In the genomic region with DNA sequence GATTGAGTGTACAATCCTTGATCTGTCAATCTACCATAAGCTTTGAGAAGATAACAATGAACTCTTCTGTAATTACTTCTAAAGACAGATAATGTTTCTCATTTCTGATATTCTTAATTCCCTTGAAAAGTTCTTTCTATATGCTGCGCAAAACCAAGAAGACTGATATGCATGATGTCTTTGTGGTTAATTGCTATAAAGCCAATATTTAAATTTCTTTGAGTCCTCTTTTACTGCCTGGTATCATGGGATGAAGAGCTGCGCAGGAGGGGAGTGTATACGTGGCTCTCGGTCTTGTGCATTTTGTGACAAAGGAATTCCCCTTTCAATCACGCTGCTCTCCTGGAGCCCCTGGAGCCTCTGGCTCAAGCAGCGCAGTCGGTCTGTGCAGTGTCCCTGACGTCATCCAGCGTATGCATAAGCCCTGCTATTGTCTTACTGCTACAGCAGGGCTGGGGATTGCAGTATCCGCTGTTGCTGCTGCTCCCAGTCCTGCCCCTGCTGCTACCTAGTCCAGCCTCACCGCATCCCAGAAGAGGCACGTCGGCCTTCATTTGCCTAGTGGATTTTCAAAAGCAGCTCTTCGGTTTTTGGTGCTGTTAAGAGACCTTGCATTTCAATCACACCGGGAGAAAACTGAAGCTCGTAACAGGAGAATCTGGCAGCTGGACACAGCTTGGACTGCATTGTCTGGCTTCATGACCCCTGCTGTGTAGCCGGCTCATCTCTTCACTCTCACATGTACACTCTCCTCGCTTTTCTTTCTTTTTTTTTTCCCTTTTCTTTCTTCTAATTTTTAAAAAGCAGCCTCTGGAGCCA, we compare ENCODE assay signal across 8 cellular contexts.
A peak's percentile ranks its signal among the peaks of the same experiment; 100 is the strongest.
DNase-seq lines count a peak whose midpoint lies in the region; ATAC-seq, FAIRE-seq and TF ChIP-seq lines count a peak whose summit lies in the region.

No MANE protein-coding gene starts in this region.

- no peaks in the 10 kb centered on the region for H3K36me3 Mint-ChIP-seq in astrocyte (ENCODE audit: low read depth, unreplicated experiment)

- H3K9ac ChIP-seq in astrocyte (ENCODE audit: low read length), result peak overlapping the region; percentile 86

- no peaks in the 10 kb centered on the region for H3K36me3 ChIP-seq in astrocyte (ENCODE audit: insufficient read depth, low read length)

- H3K27me3 Mint-ChIP-seq in astrocyte (ENCODE audit: low read depth, unreplicated experiment), result no peaks in the 10 kb centered on the region

- H3K4me3 Mint-ChIP-seq in astrocyte (ENCODE audit: unreplicated experiment), result no peak overlapping the region

- H2AFZ ChIP-seq in astrocyte (ENCODE audit: low read depth, low read length), result peak overlapping the region; percentile 64

- peak overlapping the region; percentile 74 for H3K27ac ChIP-seq in astrocyte (ENCODE audit: low read depth, low read length)

- no peaks in the 10 kb centered on the region for H3K27me3 ChIP-seq in astrocyte (ENCODE audit: insufficient read depth, low read length)

- H3K4me2 ChIP-seq in astrocyte (ENCODE audit: low read length), result peak overlapping the region; percentile 87

- H3K4me1 Mint-ChIP-seq in astrocyte (ENCODE audit: low read depth, unreplicated experiment), result peaks cover 33% of the 10 kb centered on the region

- no peak for TF ChIP-seq POLR2A in GM12891 (IDR thresholded peaks at IDR 0.05; ENCODE audit: low read depth, low read length)

- H3K4me3 ChIP-seq in AG10803 (ENCODE audit: low read length) (peak overlapping the region; percentile 44), astrocyte (ENCODE audit: insufficient read depth, low read depth, low read length) (peak overlapping the region; percentile 71)

- TF ChIP-seq CTCF in AG10803 (conservative IDR thresholded peaks at IDR 0.05; ENCODE audit: low read length) (no peak), astrocyte (IDR thresholded peaks at IDR 0.05; ENCODE audit: insufficient read depth, low read depth, low read length) (no peak)

- no peak overlapping the region for H3K27ac Mint-ChIP-seq in astrocyte (ENCODE audit: unreplicated experiment)

- ATAC-seq in GM21526 (IDR thresholded peaks at IDR 0.05; ENCODE audit: low FRiP score, unreplicated experiment), result no peak

- peak; percentile 43 for FAIRE-seq in astrocyte (lab: Jason Lieb, UNC)
- no peak for FAIRE-seq in GM12891 (lab: Jason Lieb, UNC)

- H3K79me2 ChIP-seq in astrocyte (ENCODE audit: insufficient read depth, low read length), result peaks cover 53% of the 10 kb centered on the region

- no peaks in the 10 kb centered on the region for H3K9me3 Mint-ChIP-seq in astrocyte (ENCODE audit: unreplicated experiment)

- peaks cover 15% of the 10 kb centered on the region for H3K4me1 ChIP-seq in astrocyte (ENCODE audit: insufficient read depth, low read length)

- no peaks in the 10 kb centered on the region for H3K9me3 ChIP-seq in astrocyte (ENCODE audit: insufficient read depth, low read depth, low read length)

- no peaks in the 10 kb centered on the region for H4K20me1 ChIP-seq in astrocyte (ENCODE audit: insufficient read depth, low read length)

- DNase-seq in AG10803 (ENCODE audit: low read depth), result peak; percentile 81
- DNase-seq in NCI-H187 treated with DMSO at 0.1 percent for 48 hours (lab: John Stamatoyannopoulos, UW), result peak; percentile 79
- peak; percentile 96 for DNase-seq in astrocyte (ENCODE audit: low read depth)
- peak; percentile 27 for DNase-seq in hepatic stellate cell (ENCODE audit: low spot score)
- DNase-seq in renal cortical epithelial cell (ENCODE audit: low read depth), result peak; percentile 78
- DNase-seq in NOMO-1 (lab: John Stamatoyannopoulos, UW; ENCODE audit: unreplicated experiment in 2 of 2), result no peak
- DNase-seq in GM12891 (ENCODE audit: insufficient read length, low spot score), result no peak

TF ChIP-seq in GM12891, 5 proteins besides CTCF, POLR2A, EP300 and RAD21:
- TF ChIP-seq POU2F2 (IDR thresholded peaks at IDR 0.05; ENCODE audit: low read depth, low read length) (no peak), PAX5 (IDR thresholded peaks at IDR 0.05; ENCODE audit: insufficient read depth, low read length, severe bottlenecking) (no peak), POLR2AphosphoS5 (IDR thresholded peaks at IDR 0.05; ENCODE audit: low read depth, low read length) (no peak), SPI1 (IDR thresholded peaks at IDR 0.05; ENCODE audit: low read depth, low read length) (no peak), TAF1 (IDR thresholded peaks at IDR 0.05; ENCODE audit: low read depth, low read length) (no peak)

Comparison
In these comparisons a context has a peak if more than half of its experiments do, and no peak if none do; other contexts are left out.
1. DNase-seq: peak in AG10803 (single experiment), NCI-H187 treated with DMSO at 0.1 percent for 48 hours (single experiment), astrocyte (single experiment), hepatic stellate cell (single experiment) and renal cortical epithelial cell (single experiment); none in NOMO-1 (0 of 2) and GM12891 (single experiment).